Comparison of ENCODE assay signal across 18 cellular contexts in the genomic region with DNA sequence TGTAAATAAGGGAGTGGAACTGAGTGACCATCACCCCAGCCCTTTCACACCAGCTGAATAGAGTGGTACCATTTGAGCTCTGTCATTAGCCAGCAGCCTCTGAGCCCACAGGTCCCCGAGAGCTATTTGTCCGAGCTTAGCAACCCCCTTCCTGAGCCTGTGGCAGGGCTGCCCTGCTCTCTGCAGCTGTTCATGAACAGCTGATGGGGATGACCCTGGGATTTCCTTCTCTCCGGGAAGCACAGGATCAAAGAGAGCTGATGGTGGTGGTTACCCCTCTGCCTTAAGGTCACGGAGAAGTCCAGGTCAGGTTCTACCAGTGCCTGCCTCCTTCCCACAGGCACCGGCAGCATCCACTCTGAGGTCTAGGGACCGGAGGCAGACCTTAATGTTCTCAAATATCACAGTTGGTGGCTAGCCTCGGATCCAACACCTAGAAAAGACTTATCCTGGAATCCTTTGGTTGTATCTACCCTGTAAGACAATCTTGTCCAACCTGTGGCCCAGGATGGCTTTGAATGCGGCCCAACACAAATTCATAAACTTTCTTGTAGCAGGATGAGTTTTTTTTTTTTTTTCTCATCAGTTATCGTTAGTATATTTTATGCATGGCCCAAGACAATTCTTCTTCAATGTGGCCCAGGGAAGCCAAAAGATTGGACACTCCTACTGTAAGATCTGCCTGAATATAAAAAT.
"Had no signal": no experiment of that assay in that cellular context is flagged by ENCODE, and none has a peak within 500 bp of the region (broad histone marks: within the 10 kb centered on the region; RNA-seq: fewer than 3 reads in every experiment).

No MANE protein-coding gene starts in this region.

- H3K4me3 ChIP-seq: coronary artery, hepatocyte, lung, smooth muscle cell, suprapubic skin, thyroid gland had no signal

- H3K9me3 ChIP-seq: suprapubic skin, thyroid gland had no signal

- H3K27ac Mint-ChIP-seq: endodermal cell; naive thymus-derived CD4-positive, alpha-beta T cell; nephron progenitor cell; stimulated activated effector memory CD8-positive, alpha-beta T cell treated with anti-CD3 and anti-CD28 coated beads, Interleukin-12 subunit alpha, Interleukin-12 subunit beta, amount 100 ng/mL, for 72 hours; type B pancreatic cell had no signal

- H3K27ac ChIP-seq: coronary artery, foreskin keratinocyte, hepatocyte, suprapubic skin had no signal

- H3K36me3 Mint-ChIP-seq: naive thymus-derived CD4-positive, alpha-beta T cell; stimulated activated effector memory CD8-positive, alpha-beta T cell treated with anti-CD3 and anti-CD28 coated beads, Interleukin-12 subunit alpha, Interleukin-12 subunit beta, amount 100 ng/mL, for 72 hours; type B pancreatic cell had no signal

- H3K27me3 ChIP-seq: hepatocyte, suprapubic skin, thyroid gland had no signal

- H3K4me1 Mint-ChIP-seq: naive thymus-derived CD4-positive, alpha-beta T cell; stimulated activated effector memory CD8-positive, alpha-beta T cell treated with anti-CD3 and anti-CD28 coated beads, Interleukin-12 subunit alpha, Interleukin-12 subunit beta, amount 100 ng/mL, for 72 hours had no signal

- H3K4me1 ChIP-seq: foreskin keratinocyte, suprapubic skin had no signal

- ATAC-seq: stimulated activated naive CD8-positive, alpha-beta T cell treated with anti-CD3 and anti-CD28 coated beads, Interleukin-15, Interleukin-2, amounts not matched to agents 100 U/mL and 50 U/mL, for 24 hours had no signal

- H3K36me3 ChIP-seq: suprapubic skin, thyroid gland had no signal

- H3K9me3 Mint-ChIP-seq: naive thymus-derived CD4-positive, alpha-beta T cell; nephron progenitor cell; stimulated activated effector memory CD8-positive, alpha-beta T cell treated with anti-CD3 and anti-CD28 coated beads, Interleukin-12 subunit alpha, Interleukin-12 subunit beta, amount 100 ng/mL, for 72 hours; type B pancreatic cell had no signal

- H3K4me3 Mint-ChIP-seq: endodermal cell; naive thymus-derived CD4-positive, alpha-beta T cell; nephron progenitor cell; stimulated activated effector memory CD8-positive, alpha-beta T cell treated with anti-CD3 and anti-CD28 coated beads, Interleukin-12 subunit alpha, Interleukin-12 subunit beta, amount 100 ng/mL, for 72 hours; type B pancreatic cell had no signal

- DNase-seq: effector CD4-positive, alpha-beta T cell; kidney; left cardiac atrium; left ventricle myocardium superior; midbrain had no signal
